Comparison of ENCODE assay signal across 8 cellular contexts in genomic region chr17:48892940-48893645, GRCh38. TPM values are rescaled to one million over a fixed set of nuclear protein-coding genes. Genes with fewer than 3 reads are reported as not detected.
DNase-seq lines count a peak whose midpoint lies in the region; ATAC-seq, FAIRE-seq and TF ChIP-seq lines count a peak whose summit lies in the region.

No MANE protein-coding gene starts in this region.

- H3K36me3 ChIP-seq in CD4-positive, alpha-beta memory T cell (ENCODE audit: insufficient read depth, low read length) = peaks cover 4% of the 10 kb centered on the region
- peaks cover 11% of the 10 kb centered on the region for H3K36me3 ChIP-seq in bronchial epithelial cell (ENCODE audit: control insufficient read depth, insufficient read depth, low read length)
- H3K36me3 ChIP-seq in mucosa of stomach (ENCODE audit: control insufficient read depth, insufficient read depth, low read length) = no peaks in the 10 kb centered on the region

- peaks cover 22% of the 10 kb centered on the region for H3K4me1 ChIP-seq in CD4-positive, alpha-beta memory T cell (ENCODE audit: insufficient read depth, low read length)
- H3K4me1 ChIP-seq in mucosa of stomach (ENCODE audit: control insufficient read depth, insufficient read depth, low read length) = no peaks in the 10 kb centered on the region

- TF ChIP-seq RAD21 in Ishikawa (IDR thresholded peaks at IDR 0.05; ENCODE audit: low read depth) = no peak

- ATAC-seq in GM21619 (IDR thresholded peaks at IDR 0.05; ENCODE audit: unreplicated experiment) (no peak), esophagus mucosa (no peak), HG03025 (IDR thresholded peaks at IDR 0.05; ENCODE audit: low FRiP score, unreplicated experiment) (no peak)

- peak overlapping the region; percentile 80 to 93 for H3K4me3 ChIP-seq in CD4-positive, alpha-beta memory T cell (ENCODE audit: low read length in 2 of 2)
- H3K4me3 ChIP-seq in bronchial epithelial cell (ENCODE audit: low read depth, low read length) = peak overlapping the region; percentile 99
- peak overlapping the region; percentile 57 for H3K4me3 ChIP-seq in mucosa of stomach (ENCODE audit: low read length)

- no peaks in the 10 kb centered on the region for H3K9me3 ChIP-seq in CD4-positive, alpha-beta memory T cell (ENCODE audit: control insufficient read depth in 1 of 2, low read length in 2 of 2)
- H3K9me3 ChIP-seq in mucosa of stomach (ENCODE audit: control insufficient read depth, low read length) = no peaks in the 10 kb centered on the region

- H3K9ac ChIP-seq in mucosa of stomach (ENCODE audit: low read length) = peak overlapping the region; percentile 79

- POLR2A ChIA-PET in CD4-positive, alpha-beta memory T cell (lab: Charles Lee; ENCODE audit: partially characterized antibody) = interaction anchor here (0.7 to 5.2 kb wide), 14 partner anchors 8 to 1243 kb away, joined by 3 to 101 read pairs (median 4); partner anchors contain the start of genes CALCOCO2, KPNB1, LRRC46 and MRPL10

- H3K4me3 Mint-ChIP-seq in CD4-positive, alpha-beta memory T cell = peak overlapping the region; percentile 86 to 97 (median 93)

- intact Hi-C loops in CD4-positive, alpha-beta memory T cell (cut with micrococcal nuclease) = loop anchor here (1.0 to 5.0 kb wide), 4 partner anchors 15 to 846 kb away; partner anchors contain the start of genes NFE2L1, SNF8 and UBE2Z

- CTCF ChIA-PET in CD4-positive, alpha-beta memory T cell (lab: Charles Lee; ENCODE audit: partially characterized antibody) = interaction anchor here (1.0 to 2.5 kb wide), 6 partner anchors 9 to 299 kb away, joined by 3 to 21 read pairs (median 5); no protein-coding TSS in a partner anchor

- H3K4me1 Mint-ChIP-seq in CD4-positive, alpha-beta memory T cell = peaks cover 12 to 27% (median 19%) of the 10 kb centered on the region in 4 donors

- no peaks in the 10 kb centered on the region for H3K27me3 Mint-ChIP-seq in CD4-positive, alpha-beta memory T cell

- peak in 1 of 5 donors; percentile 7 for DNase-seq in CD4-positive, alpha-beta memory T cell
- DNase-seq in bronchial epithelial cell (ENCODE audit: low read depth) = no peak
- no peak for DNase-seq in GM20000 (ENCODE audit: low spot score)

- no peak for TF ChIP-seq EP300 in Ishikawa (IDR thresholded peaks at IDR 0.05; ENCODE audit: borderline replicate concordance)

- H3K36me3 Mint-ChIP-seq in CD4-positive, alpha-beta memory T cell = peaks cover 5 to 35% of the 10 kb centered on the region in 2 donors

- no peak for TF ChIP-seq CTCF in bronchial epithelial cell (IDR thresholded peaks at IDR 0.05; ENCODE audit: insufficient read depth, low read length, severe bottlenecking)
- TF ChIP-seq CTCF in GM20000 (IDR thresholded peaks at IDR 0.05; ENCODE audit: extremely low read depth, missing control alignments) = no peak

- peak overlapping the region; percentile 90 to 98 (median 97) for H3K27ac Mint-ChIP-seq in CD4-positive, alpha-beta memory T cell

- no peak for FAIRE-seq in bronchial epithelial cell (lab: Jason Lieb, UNC)

- H3K27me3 ChIP-seq in CD4-positive, alpha-beta memory T cell (ENCODE audit: insufficient read depth, low read length) = no peaks in the 10 kb centered on the region
- no peaks in the 10 kb centered on the region for H3K27me3 ChIP-seq in bronchial epithelial cell (ENCODE audit: control insufficient read depth, insufficient read depth, low read length)
- no peaks in the 10 kb centered on the region for H3K27me3 ChIP-seq in mucosa of stomach (ENCODE audit: control insufficient read depth, insufficient read depth, low read length)

- no peaks in the 10 kb centered on the region for H3K9me3 Mint-ChIP-seq in CD4-positive, alpha-beta memory T cell

- peak overlapping the region; percentile 69 for H3K27ac ChIP-seq in CD4-positive, alpha-beta memory T cell (ENCODE audit: low read depth, low read length)

TF ChIP-seq in Ishikawa, 13 proteins besides CTCF, POLR2A, EP300 and RAD21:
- TF ChIP-seq TEAD4 (IDR thresholded peaks at IDR 0.05) = 0 out of 2 replicates have a peak, but pooled peaks have one; percentile 9
- no peak for TF ChIP-seq CREB1 (IDR thresholded peaks at IDR 0.05; ENCODE audit: low read depth)
- no peak for TF ChIP-seq ZBTB7A (IDR thresholded peaks at IDR 0.05; ENCODE audit: low read depth)
- TF ChIP-seq CEBPB (IDR thresholded peaks at IDR 0.05) = peak; percentile 48; the same call in 1 of the 2 replicates
- TF ChIP-seq TAF1 (IDR thresholded peaks at IDR 0.05; ENCODE audit: low read depth) = peak; percentile 44; the same call in 1 of the 2 replicates
- TF ChIP-seq YY1 (IDR thresholded peaks at IDR 0.05; ENCODE audit: low read depth) = no peak
- TF ChIP-seq USF1 (IDR thresholded peaks at IDR 0.05) = no peak
- TF ChIP-seq FOXM1 (IDR thresholded peaks at IDR 0.05; ENCODE audit: borderline replicate concordance, low read depth) = no peak
- no peak for TF ChIP-seq EGR1 (IDR thresholded peaks at IDR 0.05)
- TF ChIP-seq NFIC (IDR thresholded peaks at IDR 0.05) = no peak
- no peak for TF ChIP-seq REST (IDR thresholded peaks at IDR 0.05; ENCODE audit: low read depth)
- TF ChIP-seq MAX (IDR thresholded peaks at IDR 0.05) = no peak

RNA-seq across cellular contexts. Expression of gene ATP5MC1, which starts 0.5 kb away (rescaled TPM):
- 10 to 100 TPM; 28.6 to 30.6 TPM for total RNA-seq in CD4-positive, alpha-beta memory T cell
- 100 to 1,000 TPM; 137 to 173 TPM for polyA plus RNA-seq in CD4-positive, alpha-beta memory T cell
- total RNA-seq in bronchial epithelial cell (21.4 and 23.4 TPM in 2 replicates), esophagus mucosa (115 TPM)

RNA-seq across cellular contexts. Expression of gene UBE2Z, which starts 15.1 kb away (rescaled TPM):
- 100 to 1,000 TPM in 1 of 2 experiments, 10 to 100 TPM in 1; 98.4 to 105 TPM for total RNA-seq in CD4-positive, alpha-beta memory T cell
- 10 to 100 TPM; 69.8 to 76.7 TPM for polyA plus RNA-seq in CD4-positive, alpha-beta memory T cell
- total RNA-seq in bronchial epithelial cell = 37.9 and 71.8 TPM in 2 replicates
- total RNA-seq in esophagus mucosa = 46.6 TPM

RNA-seq across cellular contexts. Expression of gene SNF8, which starts 51.5 kb away (rescaled TPM):
- total RNA-seq in CD4-positive, alpha-beta memory T cell = 10 to 100 TPM; 55.6 to 59.4 TPM
- polyA plus RNA-seq in CD4-positive, alpha-beta memory T cell = 100 to 1,000 TPM; 106 to 115 TPM
- total RNA-seq in bronchial epithelial cell (77.7 and 98.3 TPM in 2 replicates), esophagus mucosa (65.2 TPM)
